ENCODE assay signal across 11 cellular contexts in the genomic region with DNA sequence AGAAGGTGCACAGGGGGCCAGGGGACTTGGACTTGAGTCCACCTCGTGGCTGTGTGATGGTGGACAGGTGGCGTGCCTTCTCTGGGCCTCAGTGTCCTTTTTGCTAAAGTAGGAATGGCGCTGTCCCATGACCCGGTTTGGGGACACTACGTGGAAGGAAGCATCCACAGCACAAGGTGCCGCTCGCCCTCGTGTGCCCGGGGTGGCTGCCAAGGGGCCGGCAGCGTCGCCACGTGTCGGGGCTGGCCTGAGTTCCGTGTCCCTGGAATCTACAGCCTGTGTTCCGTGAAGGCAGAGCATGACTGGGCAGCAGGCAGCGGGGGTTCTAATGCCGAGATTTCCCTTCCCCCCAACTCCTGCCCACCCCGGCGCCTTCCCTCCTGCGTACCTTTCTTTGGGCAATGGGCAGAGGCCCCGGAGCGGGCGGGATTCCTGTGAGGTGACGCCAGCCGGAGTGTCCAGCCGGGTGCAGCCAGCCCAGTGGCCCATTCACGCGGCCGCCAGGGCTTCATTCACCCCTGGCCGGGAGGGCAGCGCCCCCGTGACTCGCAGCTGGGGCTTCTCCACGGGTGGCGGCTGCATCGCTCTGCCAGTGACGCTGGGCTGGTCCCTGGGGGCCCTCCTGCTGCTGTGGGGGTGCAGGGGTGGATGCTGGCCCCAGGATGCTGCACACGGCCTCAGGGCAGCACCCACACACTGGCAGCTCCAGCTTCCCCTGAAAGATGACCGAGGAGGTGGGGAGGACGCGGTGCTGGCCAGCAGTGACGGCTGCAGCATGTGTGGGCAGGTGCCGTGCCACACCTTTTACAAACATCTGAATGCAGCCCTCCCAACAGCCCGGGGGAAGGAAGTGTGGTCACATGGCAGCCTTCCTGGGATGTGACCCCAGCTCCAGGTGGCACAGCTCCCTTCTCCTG. TPM values are rescaled to one million over a fixed set of nuclear protein-coding genes. Genes with fewer than 3 reads are reported as not detected.
DNase-seq lines count a peak whose midpoint lies in the region; ATAC-seq, FAIRE-seq and TF ChIP-seq lines count a peak whose summit lies in the region.
"Had no signal": no experiment of that assay in that cellular context is flagged by ENCODE, and none has a peak within 500 bp of the region (broad histone marks: within the 10 kb centered on the region; RNA-seq: fewer than 3 reads in every experiment).

No MANE protein-coding gene starts in this region.

- H3K27ac ChIP-seq in H1 (ENCODE audit: low read depth, low read length) = no peak overlapping the region
- H3K27ac ChIP-seq in neural progenitor cell = no peak overlapping the region

- H4K91ac ChIP-seq in H1 (replicated peaks; ENCODE audit: insufficient read length, low read length) = peak overlapping the region; percentile 65

- TF ChIP-seq RAD21 in H1 (IDR thresholded peaks at IDR 0.05 in 1 of 2, conservative IDR thresholded peaks at IDR 0.05 in 1 of 2; ENCODE audit: low read depth in 2 of 2, low read length in 2 of 2) = no peak

- no peak overlapping the region for H2BK15ac ChIP-seq in H1 (ENCODE audit: low read length)

- 0 out of 2 replicates have a peak overlapping the region, but pooled peaks have one; percentile 24 for H2AK5ac ChIP-seq in H1 (ENCODE audit: low read depth, low read length)

- no peak overlapping the region for H2AFZ ChIP-seq in H1 (ENCODE audit: low read length)
- H2AFZ ChIP-seq in neural progenitor cell (replicated peaks) = no peak overlapping the region

- peaks cover 3% of the 10 kb centered on the region; the same call in 1 of the 2 replicates for H3K23me2 ChIP-seq in H1 (ENCODE audit: low read depth, low read length)

- H4K20me1 ChIP-seq in H1 (replicated peaks in 1 of 2; ENCODE audit: control insufficient read depth in 1 of 2, insufficient read depth in 2 of 2, low read length in 2 of 2) (peaks cover 0 to 8% of the 10 kb centered on the region in 2 experiments), neural progenitor cell (ENCODE audit: low read depth) (no peaks in the 10 kb centered on the region)

- no peak overlapping the region for H4K8ac ChIP-seq in H1 (ENCODE audit: extremely low read depth, insufficient read depth, low read length)

- H3K36me3 Mint-ChIP-seq in Calu3 (ENCODE audit: insufficient read depth, unreplicated experiment) (peaks cover 32% of the 10 kb centered on the region), neural progenitor cell (no peaks in the 10 kb centered on the region)
- H3K36me3 Mint-ChIP-seq in activated naive CD8-positive, alpha-beta T cell treated with anti-CD3 and anti-CD28 coated beads for 36 hours = no peaks in the 10 kb centered on the region

- POLR2A ChIA-PET in H1 (lab: Charles Lee; ENCODE audit: partially characterized antibody) = interaction anchor here (1.1 to 1.4 kb wide), 3 partner anchors 9 to 12 kb away, joined by 4 read pairs; no protein-coding TSS in a partner anchor

- H3K36me3 ChIP-seq in H1 (ENCODE audit: control insufficient read depth in 2 of 4, insufficient read depth in 4 of 4, low read length in 3 of 4) (no peaks in the 10 kb centered on the region), neural progenitor cell (no peaks in the 10 kb centered on the region)

- no peaks in the 10 kb centered on the region for H3K9me3 Mint-ChIP-seq in Calu3 (ENCODE audit: low read depth, unreplicated experiment)
- H3K9me3 Mint-ChIP-seq in neural progenitor cell = no peaks in the 10 kb centered on the region
- H3K9me3 Mint-ChIP-seq in activated naive CD8-positive, alpha-beta T cell treated with anti-CD3 and anti-CD28 coated beads for 36 hours = no peaks in the 10 kb centered on the region

- no peak overlapping the region for H3K56ac ChIP-seq in H1 (replicated peaks; ENCODE audit: insufficient read length, low read depth, low read length)

- H3K27me3 ChIP-seq in H1 (replicated peaks in 1 of 4; ENCODE audit: control insufficient read depth in 3 of 4, extremely low read depth in 1 of 4, insufficient read depth in 3 of 4, low read length in 3 of 4) (peaks cover 20 to 85% (median 68%) of the 10 kb centered on the region in 4 experiments), neural progenitor cell (peaks cover 68% of the 10 kb centered on the region)

- H2BK120ac ChIP-seq in H1 (replicated peaks; ENCODE audit: low read depth, low read length) = no peak overlapping the region

- H3K4me1 ChIP-seq in H1 (replicated peaks in 1 of 4; ENCODE audit: control insufficient read depth in 3 of 4, insufficient read depth in 4 of 4, low read length in 3 of 4) = peaks cover 0 to 37% (median 22%) of the 10 kb centered on the region in 4 experiments; a peak in 6 of 7 replicates
- peaks cover 44% of the 10 kb centered on the region for H3K4me1 ChIP-seq in neural progenitor cell

- intact Hi-C loops in Calu3 (cut with micrococcal nuclease; ENCODE audit: unreplicated experiment) = no loop called here

- no peaks in the 10 kb centered on the region for H3K79me2 ChIP-seq in H1 (ENCODE audit: control insufficient read depth in 1 of 2, insufficient read depth in 2 of 2, low read length in 2 of 2)
- no peaks in the 10 kb centered on the region for H3K79me2 ChIP-seq in neural progenitor cell (ENCODE audit: low read depth)

- H3K4me1 Mint-ChIP-seq in Calu3 (ENCODE audit: low read depth, unreplicated experiment) (peaks cover 8% of the 10 kb centered on the region), neural progenitor cell (peaks cover 14% of the 10 kb centered on the region)
- peaks cover under 1% of the 10 kb centered on the region for H3K4me1 Mint-ChIP-seq in activated naive CD8-positive, alpha-beta T cell treated with anti-CD3 and anti-CD28 coated beads for 36 hours

- H3K18ac ChIP-seq in H1 (ENCODE audit: extremely low read depth, low read length) = 0 out of 2 replicates have a peak overlapping the region, but pooled peaks have one; percentile 60

- H2BK5ac ChIP-seq in H1 (ENCODE audit: low read depth, low read length) = 0 out of 2 replicates have a peak overlapping the region, but pooled peaks have one; percentile 35

- H3K4me3 Mint-ChIP-seq in Calu3 (ENCODE audit: low read depth, unreplicated experiment) = peak overlapping the region; percentile 74
- no peak overlapping the region for H3K4me3 Mint-ChIP-seq in neural progenitor cell
- no peak overlapping the region for H3K4me3 Mint-ChIP-seq in activated naive CD8-positive, alpha-beta T cell treated with anti-CD3 and anti-CD28 coated beads for 36 hours

- H3K23ac ChIP-seq in H1 (ENCODE audit: insufficient read length) = no peak overlapping the region

- H4K5ac ChIP-seq in H1 (ENCODE audit: insufficient read length, low read depth, low read length) = no peak overlapping the region

- BruUV-seq in Calu3 (replicated peaks; lab: Mats Ljungman, UMichigan) = TSS peak; percentile 59

- H3K9ac ChIP-seq in H1 (replicated peaks in 1 of 4; ENCODE audit: extremely low read depth in 1 of 4, low read depth in 3 of 4, low read length in 3 of 4) (no peak overlapping the region), neural progenitor cell (no peak overlapping the region)

- DNase-seq in Calu3 (peak; percentile 73), NCI-H345 (lab: John Stamatoyannopoulos, UW) (peak; percentile 42), H1 (ENCODE audit: low read depth in 1 of 2, low spot score in 2 of 2) (no peak), neural progenitor cell (ENCODE audit: low spot score) (no peak), GOT3 (lab: John Stamatoyannopoulos, UW) (no peak), NCI-H2107 (lab: John Stamatoyannopoulos, UW) (no peak)
- DNase-seq in activated naive CD8-positive, alpha-beta T cell treated with anti-CD3 and anti-CD28 coated beads for 36 hours = no peak
- DNase-seq: NCI-H1092 had no signal

- peak overlapping the region; percentile 33; the same call in 1 of the 2 replicates for H2BK12ac ChIP-seq in H1 (ENCODE audit: low read depth, low read length)

- TF ChIP-seq POLR2A in H1 (IDR thresholded peaks at IDR 0.05; ENCODE audit: control extremely low read depth in 1 of 2, low read depth in 2 of 2, low read length in 2 of 2) = no peak

- H3F3A ChIP-seq in neural progenitor cell (ENCODE audit: low read depth) = peaks cover 25% of the 10 kb centered on the region

- H3K4me3 ChIP-seq in H1 (ENCODE audit: extremely low read depth in 1 of 4, insufficient read depth in 2 of 4, low read depth in 3 of 4, low read length in 4 of 4) (no peak overlapping the region), neural progenitor cell (no peak overlapping the region)

- H3K4me2 ChIP-seq in H1 (ENCODE audit: insufficient read depth in 1 of 2, low read depth in 2 of 2, low read length in 2 of 2) (no peak overlapping the region), neural progenitor cell (peak overlapping the region; percentile 36)

- H3K27ac Mint-ChIP-seq in Calu3 (ENCODE audit: unreplicated experiment) = peak overlapping the region; percentile 54
- H3K27ac Mint-ChIP-seq in neural progenitor cell = no peak overlapping the region
- H3K27ac Mint-ChIP-seq in activated naive CD8-positive, alpha-beta T cell treated with anti-CD3 and anti-CD28 coated beads for 36 hours = no peak overlapping the region

- CTCF ChIA-PET in Calu3 (lab: Charles Lee) (interaction anchor here (0.5 to 1.6 kb wide), 2 partner anchors 138 to 396 kb away, joined by 4 read pairs; no protein-coding TSS in a partner anchor), H1 (lab: Charles Lee; ENCODE audit: partially characterized antibody) (interaction anchor here (0.8 to 5.8 kb wide), 4 partner anchors 29 to 40 kb away, joined by 3 to 32 read pairs (median 4); no protein-coding TSS in a partner anchor)

- no peak for TF ChIP-seq EP300 in H1 (IDR thresholded peaks at IDR 0.05; ENCODE audit: borderline replicate concordance in 1 of 2, low read depth in 2 of 2, low read length in 2 of 2)

- no peak overlapping the region for H3K14ac ChIP-seq in H1 (ENCODE audit: insufficient read length)

- WGBS in H1 (ENCODE audit: extremely low coverage in 1 of 2, insufficient coverage in 1 of 2, insufficient read length in 1 of 2, insufficient replicate concordance in 2 of 2, low coverage in 1 of 2, low lambda C conversion rate in 2 of 2, missing lambda C conversion rate in 1 of 2), 2 experiments = 89% methylated on average over 41 of the region's 45 CpGs; no CpG with 5 or more reads in 1 of the 2 experiments

- H3K4ac ChIP-seq in H1 (replicated peaks; ENCODE audit: insufficient read length, low read depth, low read length) = peak overlapping the region; percentile 69

- FAIRE-seq in H1 (lab: Jason Lieb, UNC) = no peak
- FAIRE-seq: colon had no signal

- no peak for TF ChIP-seq CTCF in Calu3 (IDR thresholded peaks at IDR 0.05; ENCODE audit: unreplicated experiment)
- no peak for TF ChIP-seq CTCF in H1 (IDR thresholded peaks at IDR 0.05; ENCODE audit: control extremely low read depth in 1 of 3, insufficient read depth in 1 of 3, low read depth in 1 of 3, low read length in 3 of 3)
- no peak for TF ChIP-seq CTCF in neural progenitor cell (IDR thresholded peaks at IDR 0.05)

- H3K27me3 Mint-ChIP-seq in Calu3 (ENCODE audit: unreplicated experiment) = no peaks in the 10 kb centered on the region
- peaks cover 18% of the 10 kb centered on the region for H3K27me3 Mint-ChIP-seq in neural progenitor cell (ENCODE audit: insufficient read depth, low read depth)
- peaks cover 34% of the 10 kb centered on the region for H3K27me3 Mint-ChIP-seq in activated naive CD8-positive, alpha-beta T cell treated with anti-CD3 and anti-CD28 coated beads for 36 hours

- no peaks in the 10 kb centered on the region for H3K79me1 ChIP-seq in H1 (ENCODE audit: low read depth, low read length)

- H3K9me3 ChIP-seq in H1 (ENCODE audit: insufficient read depth in 2 of 2, low read depth in 1 of 2, low read length in 1 of 2) = no peaks in the 10 kb centered on the region
- no peaks in the 10 kb centered on the region for H3K9me3 ChIP-seq in neural progenitor cell (ENCODE audit: low read depth)

- peak overlapping the region; percentile 48; the same call in 1 of the 2 replicates for H2BK20ac ChIP-seq in H1 (ENCODE audit: low read length)

- no peak for ATAC-seq in HG03457 (IDR thresholded peaks at IDR 0.05; ENCODE audit: unreplicated experiment)

RNA-seq across cellular contexts. Expression of a gene that starts 21.2 kb away (rescaled TPM):
- total RNA-seq in Calu3 (2022) = 2.7 and 3.3 TPM in 2 replicates
- not detected in 2 replicates for total RNA-seq in H1 (2021; fragmentation: NEBNext Ultra II Directional; extraction: Animal tissue kit (Norgen Biotek cat#: 25700))
- polyA plus RNA-seq in H1 (2011; rRNA removed) = 0.32 and 0.36 TPM in 2 replicates
- polyA plus RNA-seq in H1 (2011; cell fraction: cytosol; rRNA removed) = 0.19 TPM
- 0.27 TPM for polyA plus RNA-seq in H1 (2011; cell fraction: nucleus; rRNA removed)
- polyA plus RNA-seq in H1 (2012, experiment 1 of 2) = 0.09 to 0.32 TPM (median 0.25 TPM) in 3 of 4 replicates, not detected in the other
- polyA plus RNA-seq in H1 (2012, experiment 2 of 2) = 0.09 TPM
- polyA plus RNA-seq in H1 (2013, experiment 1 of 2) = 0.14 TPM
- polyA plus RNA-seq in H1 (2013, experiment 2 of 2) = 0.13 TPM
- polyA minus RNA-seq in H1 (2011; rRNA and poly(A)+ RNA removed) = not detected in 2 replicates
- not detected for polyA minus RNA-seq in H1 (2011; cell fraction: cytosol; rRNA and poly(A)+ RNA removed)
- polyA minus RNA-seq in H1 (2011; cell fraction: nucleus; rRNA and poly(A)+ RNA removed) = not detected
- total RNA-seq in neural progenitor cell (ENCODE audit: low replicate concordance) = 0.22 TPM in 1 of 2 replicates, not detected in the other
- not detected for total RNA-seq in activated naive CD8-positive, alpha-beta T cell treated with anti-CD3 and anti-CD28 coated beads for 36 hours
- total RNA-seq: mesenteric fat pad had no signal

RNA-seq across cellular contexts. Expression of a gene that starts 42.5 kb away (rescaled TPM):
- total RNA-seq in Calu3 (2022) (not detected in 2 replicates), neural progenitor cell (ENCODE audit: low replicate concordance) (not detected in 2 replicates)
- 0.15 TPM in 1 of 2 replicates, not detected in the other for total RNA-seq in H1 (2021; fragmentation: NEBNext Ultra II Directional; extraction: Animal tissue kit (Norgen Biotek cat#: 25700))
- polyA plus RNA-seq in H1 (2011; rRNA removed) = 0.14 and 0.35 TPM in 2 replicates
- 0.34 TPM for polyA plus RNA-seq in H1 (2011; cell fraction: cytosol; rRNA removed)
- polyA plus RNA-seq in H1 (2011; cell fraction: nucleus; rRNA removed) = 2.4 TPM
- 0.60 TPM in 1 of 4 replicates, not detected in the others for polyA plus RNA-seq in H1 (2012, experiment 1 of 2)
- polyA plus RNA-seq in H1 (2012, experiment 2 of 2) = not detected
- polyA plus RNA-seq in H1 (2013, experiment 1 of 2) = 0.10 TPM
- 0.07 TPM for polyA plus RNA-seq in H1 (2013, experiment 2 of 2)
- not detected in 2 replicates for polyA minus RNA-seq in H1 (2011; rRNA and poly(A)+ RNA removed)
- not detected for polyA minus RNA-seq in H1 (2011; cell fraction: cytosol; rRNA and poly(A)+ RNA removed)
- not detected for polyA minus RNA-seq in H1 (2011; cell fraction: nucleus; rRNA and poly(A)+ RNA removed)
- total RNA-seq in activated naive CD8-positive, alpha-beta T cell treated with anti-CD3 and anti-CD28 coated beads for 36 hours = not detected
- total RNA-seq: mesenteric fat pad had no signal

RNA-seq across cellular contexts. Expression of a gene that starts 47.9 kb away (rescaled TPM):
- total RNA-seq in Calu3 (2022) (88.5 and 97.3 TPM in 2 replicates), neural progenitor cell (ENCODE audit: low replicate concordance) (48.3 and 76.1 TPM in 2 replicates)
- 101 and 106 TPM in 2 replicates for total RNA-seq in H1 (2021; fragmentation: NEBNext Ultra II Directional; extraction: Animal tissue kit (Norgen Biotek cat#: 25700))
- 31.1 and 39.6 TPM in 2 replicates for polyA plus RNA-seq in H1 (2011; rRNA removed)
- 80.4 TPM for polyA plus RNA-seq in H1 (2011; cell fraction: cytosol; rRNA removed)
- polyA plus RNA-seq in H1 (2011; cell fraction: nucleus; rRNA removed) = 79.1 TPM
- 76.1 to 129 TPM (median 105 TPM) in 4 replicates for polyA plus RNA-seq in H1 (2012, experiment 1 of 2)
- 55.3 TPM for polyA plus RNA-seq in H1 (2012, experiment 2 of 2)
- polyA plus RNA-seq in H1 (2013, experiment 1 of 2) = 89.8 TPM
- 106 TPM for polyA plus RNA-seq in H1 (2013, experiment 2 of 2)
- polyA minus RNA-seq in H1 (2011; rRNA and poly(A)+ RNA removed) = 31.4 and 55.9 TPM in 2 replicates
- 47.0 TPM for polyA minus RNA-seq in H1 (2011; cell fraction: cytosol; rRNA and poly(A)+ RNA removed)
- 33.5 TPM for polyA minus RNA-seq in H1 (2011; cell fraction: nucleus; rRNA and poly(A)+ RNA removed)
- total RNA-seq in activated naive CD8-positive, alpha-beta T cell treated with anti-CD3 and anti-CD28 coated beads for 36 hours = 10 to 100 TPM; 58.2 to 61.2 TPM

Comparison
In these comparisons a context has a peak if more than half of its experiments do, and no peak if none do; other contexts are left out.
1. DNase-seq: peak in Calu3 (single experiment) and NCI-H345 (single experiment); none in H1 (0 of 2), neural progenitor cell (single experiment), GOT3 (single experiment), NCI-H2107 (single experiment) and activated naive CD8-positive, alpha-beta T cell treated with anti-CD3 and anti-CD28 coated beads for 36 hours (single experiment).